ENCODE assay signal across 17 cellular contexts in the genomic region with DNA sequence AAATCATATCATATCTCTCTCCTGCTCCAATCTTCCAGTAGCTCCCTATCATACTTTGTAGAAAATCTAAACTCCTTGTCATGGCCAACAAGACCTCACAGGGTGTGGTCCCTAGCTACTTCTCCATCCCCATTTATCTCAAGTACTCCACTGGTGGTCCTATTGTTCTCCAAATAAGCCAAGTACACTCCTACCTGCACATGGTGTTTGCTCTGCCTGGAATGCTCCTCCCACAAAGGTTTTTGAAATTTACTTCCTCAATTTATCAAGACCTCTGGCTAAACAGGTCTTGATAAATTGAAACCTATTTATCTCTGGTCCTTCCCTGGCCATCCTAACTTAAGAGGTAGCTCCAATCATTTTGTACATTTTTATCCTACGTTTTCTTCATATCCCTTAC.
"Had no signal": no experiment of that assay in that cellular context is flagged by ENCODE, and none has a peak within 500 bp of the region (broad histone marks: within the 10 kb centered on the region; RNA-seq: fewer than 3 reads in every experiment).

No MANE protein-coding gene starts in this region.

- H3K9me3 Mint-ChIP-seq: activated naive CD4-positive, alpha-beta T cell treated with anti-CD3 and anti-CD28 coated beads, Interleukin-2, amount 50 U/mL, for 24 hours; mesothelial cell of epicardium; naive B cell had no signal

- H3K27me3 ChIP-seq: colonic mucosa, stomach had no signal

- H3K9me3 ChIP-seq: colonic mucosa, stomach, thoracic aorta had no signal

- H3K4me3 ChIP-seq: colonic mucosa, stomach, thoracic aorta had no signal

- H3K4me3 Mint-ChIP-seq: activated naive CD4-positive, alpha-beta T cell treated with anti-CD3 and anti-CD28 coated beads, Interleukin-2, amount 50 U/mL, for 24 hours; mesothelial cell of epicardium had no signal

- H3K4me1 ChIP-seq: colonic mucosa had no signal

- ATAC-seq: left ventricle myocardium superior had no signal

- H3K27ac ChIP-seq: colonic mucosa, stomach, thoracic aorta had no signal

- DNase-seq: activated CD4-positive, alpha-beta T cell treated with anti-CD3 and anti-CD28 coated beads, Interleukin-2, amount 50 U/mL, for 4 hours; activated CD4-positive, CD25-positive, alpha-beta regulatory T cell treated with anti-CD3 and anti-CD28 coated beads, Interleukin-2, amount 50 U/mL, for 72 hours; activated effector memory CD4-positive, alpha-beta T cell treated with Interleukin-2 at 50 U/mL for 16 hours; activated T-cell treated with anti-CD3 and anti-CD28 coated beads, Interleukin-2, amount 50 U/mL, for 1 hour; caudate nucleus; colonic mucosa; effector CD4-positive, alpha-beta T cell; kidney; left ventricle myocardium superior; naive B cell; retina; stimulated activated CD4-positive, alpha-beta T cell treated with anti-CD3 and anti-CD28 coated beads, Interleukin-15, amount 100 ng/mL, for 24 hours; stimulated activated CD4-positive, alpha-beta T cell treated with anti-CD3 and anti-CD28 coated beads, Interleukin-4, amount 100 ng/mL, for 24 hours; stomach had no signal

- H3K27me3 Mint-ChIP-seq: activated naive CD4-positive, alpha-beta T cell treated with anti-CD3 and anti-CD28 coated beads, Interleukin-2, amount 50 U/mL, for 24 hours; naive B cell had no signal

- H3K36me3 ChIP-seq: colonic mucosa had no signal

- H3K27ac Mint-ChIP-seq: activated naive CD4-positive, alpha-beta T cell treated with anti-CD3 and anti-CD28 coated beads, Interleukin-2, amount 50 U/mL, for 24 hours; mesothelial cell of epicardium had no signal
